In genomic region chr9:132446887-132447286, GRCh38 we compare ENCODE assay signal across 8 cellular contexts. TPM values are rescaled to one million over a fixed set of nuclear protein-coding genes. Genes with fewer than 3 reads are reported as not detected.
"Had no signal": no experiment of that assay in that cellular context is flagged by ENCODE, and none has a peak within 500 bp of the region (broad histone marks: within the 10 kb centered on the region; RNA-seq: fewer than 3 reads in every experiment).

No MANE protein-coding gene starts in this region.

- H3K27ac ChIP-seq: GM23248 had no signal

- H3K9me3 ChIP-seq: HAP-1 had no signal

- H3K27ac Mint-ChIP-seq: HFFc6, IgD-negative memory B cell had no signal

- DNase-seq: HFFc6, KG1 had no signal

- H3K9ac ChIP-seq: GM23248 had no signal

- H3K4me1 Mint-ChIP-seq: IgD-negative memory B cell had no signal

- H2AFZ ChIP-seq: GM23248 had no signal

- H3K4me3 ChIP-seq: GM23248, HAP-1 had no signal

- H3K9me3 Mint-ChIP-seq: HFFc6 had no signal

- H3K36me3 ChIP-seq: HAP-1 had no signal

- H3K4me1 ChIP-seq: HAP-1 had no signal

- FAIRE-seq: HTR-8/SVneo had no signal

- H3K4me3 Mint-ChIP-seq: HFFc6, IgD-negative memory B cell had no signal

RNA-seq across cellular contexts. Expression of gene CFAP77, which starts 36.9 kb away (rescaled TPM):
- total RNA-seq: GM23248, H4, HFFc6, HT-29 had no signal
- polyA plus RNA-seq: GM23248, IgD-negative memory B cell had no signal
